In genomic region chr19:5773276-5773675, GRCh38 we compare ENCODE assay signal across 26 cellular contexts. TPM values are rescaled to one million over a fixed set of nuclear protein-coding genes. Genes with fewer than 3 reads are reported as not detected.
DNase-seq lines count a peak whose midpoint lies in the region; ATAC-seq and TF ChIP-seq lines count a peak whose summit lies in the region.
"Had no signal": no experiment of that assay in that cellular context is flagged by ENCODE, and none has a peak within 500 bp of the region (broad histone marks: within the 10 kb centered on the region; RNA-seq: fewer than 3 reads in every experiment).

No MANE protein-coding gene starts in this region.

- dilution Hi-C loops in IMR-90 (cut with HindIII; ENCODE audit: low sequenced_read_pairs, unreplicated experiment), result no loop called here

- TF ChIP-seq CTCF in IMR-90 (conservative IDR thresholded peaks at IDR 0.05; ENCODE audit: low read depth, low read length) (no peak), WERI-Rb-1 (IDR thresholded peaks at IDR 0.05; ENCODE audit: low read depth, low read length) (no peak), neural crest cell (conservative IDR thresholded peaks at IDR 0.05) (no peak)

- H3K9me3 ChIP-seq in BLaER1, result no peaks in the 10 kb centered on the region
- H3K9me3 ChIP-seq in IMR-90 (ENCODE audit: control insufficient read depth, insufficient read depth, low read length), result no peaks in the 10 kb centered on the region
- H3K9me3 ChIP-seq in WERI-Rb-1 (ENCODE audit: severe bottlenecking), result peaks cover 4% of the 10 kb centered on the region
- H3K9me3 ChIP-seq: adrenal gland, esophagus squamous epithelium, Peyer's patch, sigmoid colon, SJSA1, upper lobe of right lung had no signal

- ATAC-seq in IMR-90 (ENCODE audit: low read depth) (peak; percentile 12; the same call in 1 of the 2 replicates), HG02759 (IDR thresholded peaks at IDR 0.05; ENCODE audit: unreplicated experiment) (no peak)

- BruUV-seq in IMR-90 (replicated peaks; lab: Mats Ljungman, UMichigan), result no TSS peak

- H2BK15ac ChIP-seq in IMR-90 (ENCODE audit: low read depth, low read length), result peak overlapping the region; percentile 0; the same call in 2 of the 3 replicates

- H3K4me3 Mint-ChIP-seq in neural crest cell, result no peak overlapping the region
- H3K4me3 Mint-ChIP-seq: activated CD4-positive, alpha-beta T cell treated with anti-CD3 and anti-CD28 coated beads for 36 hours; nephron progenitor cell; T-helper 1 cell treated with Interleukin-12 subunit alpha and Interleukin-12 subunit beta and Interleukin-4 antibody, amounts not matched to agents 30 μg/mL and 1 μg/mL, for 36 hours had no signal

- peak overlapping the region; percentile 58 for H2BK120ac ChIP-seq in IMR-90 (ENCODE audit: low read depth, low read length)

- WGBS in IMR-90 (ENCODE audit: extremely low coverage in 2 of 2, insufficient read length in 1 of 2), 2 experiments, result 92% methylated on average over 2 of the region's 5 CpGs; no CpG with 5 or more reads in 1 of the 2 experiments

- H3K79me1 ChIP-seq in IMR-90 (ENCODE audit: low read depth in 1 of 2, low read length in 2 of 2), result no peaks in the 10 kb centered on the region

- no peak overlapping the region for H3K4me3 ChIP-seq in BLaER1
- H3K4me3 ChIP-seq in IMR-90 (ENCODE audit: insufficient read depth, low read depth, low read length), result no peak overlapping the region
- H3K4me3 ChIP-seq in WERI-Rb-1 (ENCODE audit: low read depth, low read length), result no peak overlapping the region
- H3K4me3 ChIP-seq: adrenal gland, esophagus squamous epithelium, GM12878, Peyer's patch, sigmoid colon, SJSA1, upper lobe of right lung had no signal

- peak overlapping the region; percentile 79 for H4K91ac ChIP-seq in IMR-90 (ENCODE audit: insufficient read depth, low read depth, low read length)

- no peaks in the 10 kb centered on the region for H4K20me1 ChIP-seq in BLaER1
- no peaks in the 10 kb centered on the region for H4K20me1 ChIP-seq in IMR-90 (ENCODE audit: insufficient read depth, low read length)

- H3K9me1 ChIP-seq in IMR-90 (ENCODE audit: insufficient read depth, low read length), result no peaks in the 10 kb centered on the region

- 0 out of 2 replicates have a peak overlapping the region, but pooled peaks have one; percentile 4 for H3K14ac ChIP-seq in IMR-90 (replicated peaks; ENCODE audit: low read depth, low read length)

- no peak overlapping the region for H3K18ac ChIP-seq in IMR-90 (ENCODE audit: low read depth, low read length)

- no peaks in the 10 kb centered on the region for H3K27me3 ChIP-seq in BLaER1
- H3K27me3 ChIP-seq in IMR-90 (ENCODE audit: control insufficient read depth, insufficient read depth, low read length), result no peaks in the 10 kb centered on the region
- no peaks in the 10 kb centered on the region for H3K27me3 ChIP-seq in WERI-Rb-1 (ENCODE audit: insufficient read depth, low read depth, severe bottlenecking)
- H3K27me3 ChIP-seq: adrenal gland, brain microvascular endothelial cell, Peyer's patch, sigmoid colon, SJSA1, upper lobe of right lung had no signal

- no peak for TF ChIP-seq POLR2A in IMR-90 (IDR thresholded peaks at IDR 0.05; ENCODE audit: low read depth, low read length)

- H2AK9ac ChIP-seq in IMR-90 (replicated peaks; ENCODE audit: low read depth, low read length, poor library complexity), result peak overlapping the region; percentile 12

- peak overlapping the region; percentile 75 for H3K4ac ChIP-seq in IMR-90 (ENCODE audit: low read depth, low read length)

- H2BK5ac ChIP-seq in IMR-90 (ENCODE audit: low read depth, low read length, poor library complexity, severe bottlenecking), result no peak overlapping the region

- no peaks in the 10 kb centered on the region for H3K36me3 ChIP-seq in BLaER1
- no peaks in the 10 kb centered on the region for H3K36me3 ChIP-seq in IMR-90 (ENCODE audit: control insufficient read depth, insufficient read depth, low read length)
- H3K36me3 ChIP-seq in WERI-Rb-1, result no peaks in the 10 kb centered on the region
- H3K36me3 ChIP-seq: adrenal gland, brain microvascular endothelial cell, esophagus squamous epithelium, Peyer's patch, sigmoid colon, SJSA1, upper lobe of right lung had no signal

- intact Hi-C loops in IMR-90 (cut with micrococcal nuclease), result loop anchor here (1.0 kb wide), 1 partner anchor 21 kb away; no protein-coding TSS in a partner anchor

- no peaks in the 10 kb centered on the region for H3K36me3 Mint-ChIP-seq in neural crest cell (ENCODE audit: low read depth)

- H2BK20ac ChIP-seq in IMR-90 (ENCODE audit: low read depth, low read length), result peak overlapping the region; percentile 79

- H3K4me2 ChIP-seq in BLaER1 (peak overlapping the region; percentile 40; the same call in 1 of the 2 replicates), IMR-90 (ENCODE audit: low read depth, low read length) (no peak overlapping the region)

- H4K8ac ChIP-seq in IMR-90 (ENCODE audit: low read depth in 2 of 2, low read length in 2 of 2), result peak overlapping the region; percentile 67 to 86; a peak in 2 of 4 replicates

- TF ChIP-seq RAD21 in IMR-90 (IDR thresholded peaks at IDR 0.05; ENCODE audit: low read length), result no peak

- peaks cover 39% of the 10 kb centered on the region for H3K4me1 ChIP-seq in BLaER1
- peaks cover 4% of the 10 kb centered on the region for H3K4me1 ChIP-seq in IMR-90 (ENCODE audit: control insufficient read depth, insufficient read depth, low read length)
- H3K4me1 ChIP-seq: adrenal gland, Peyer's patch, sigmoid colon, SJSA1, upper lobe of right lung had no signal

- DNase-seq in IMR-90, result no peak
- DNase-seq in WERI-Rb-1, result no peak
- no peak for DNase-seq in neural crest cell (ENCODE audit: low read depth, low spot score)
- no peak for DNase-seq in hepatic stellate cell (ENCODE audit: low spot score)
- no peak for DNase-seq in stimulated activated CD4-positive, alpha-beta T cell treated with anti-CD3 and anti-CD28 coated beads, Interleukin-4, amount 100 ng/mL, for 1 hour
- DNase-seq in SIG-M5 treated with dmso at 0.1 percent for 504 hours (lab: John Stamatoyannopoulos, UW; ENCODE audit: unreplicated experiment), result no peak
- DNase-seq: activated gamma-delta T cell, C1 segment of cervical spinal cord, esophagus squamous epithelium, left ventricle myocardium superior, upper lobe of right lung had no signal

- H3K23ac ChIP-seq in IMR-90 (ENCODE audit: low read depth, low read length), result no peak overlapping the region

- no peaks in the 10 kb centered on the region for H3K27me3 Mint-ChIP-seq in neural crest cell (ENCODE audit: low read depth)
- H3K27me3 Mint-ChIP-seq: activated CD4-positive, alpha-beta T cell treated with anti-CD3 and anti-CD28 coated beads for 36 hours had no signal

- H3K27ac Mint-ChIP-seq in neural crest cell (ENCODE audit: unreplicated experiment), result peak overlapping the region; percentile 30
- H3K27ac Mint-ChIP-seq: activated CD4-positive, alpha-beta T cell treated with anti-CD3 and anti-CD28 coated beads for 36 hours; nephron progenitor cell; T-helper 1 cell treated with Interleukin-12 subunit alpha and Interleukin-12 subunit beta and Interleukin-4 antibody, amounts not matched to agents 30 μg/mL and 1 μg/mL, for 36 hours had no signal

- no peak overlapping the region for H3K56ac ChIP-seq in IMR-90 (ENCODE audit: extremely low read depth, insufficient read depth, low read length)

- H2AFZ ChIP-seq in IMR-90 (replicated peaks; ENCODE audit: low read length, poor library complexity), result peak overlapping the region; percentile 1

- no peak overlapping the region for H2AK5ac ChIP-seq in IMR-90 (ENCODE audit: low read depth, low read length)

- H3K9me3 Mint-ChIP-seq in neural crest cell, result no peaks in the 10 kb centered on the region
- H3K9me3 Mint-ChIP-seq: nephron progenitor cell; T-helper 1 cell treated with Interleukin-12 subunit alpha and Interleukin-12 subunit beta and Interleukin-4 antibody, amounts not matched to agents 30 μg/mL and 1 μg/mL, for 36 hours had no signal

- H3K4me1 Mint-ChIP-seq in neural crest cell, result no peaks in the 10 kb centered on the region
- H3K4me1 Mint-ChIP-seq: activated CD4-positive, alpha-beta T cell treated with anti-CD3 and anti-CD28 coated beads for 36 hours; nephron progenitor cell had no signal

- no peak overlapping the region for H3K9ac ChIP-seq in BLaER1
- H3K9ac ChIP-seq in IMR-90 (ENCODE audit: low read depth, low read length), result no peak overlapping the region

- POLR2A ChIA-PET in IMR-90 (lab: Charles Lee; ENCODE audit: unreplicated experiment), result no interaction called here

- no peak overlapping the region; the same call in 1 of the 2 replicates for H4K5ac ChIP-seq in IMR-90 (ENCODE audit: low read depth, low read length)

- H3K27ac ChIP-seq in BLaER1 (no peak overlapping the region), IMR-90 (ENCODE audit: insufficient read depth, low read length) (no peak overlapping the region), WERI-Rb-1 (peak overlapping the region; percentile 46)
- H3K27ac ChIP-seq: adrenal gland, brain microvascular endothelial cell, esophagus squamous epithelium, Peyer's patch, sigmoid colon, SJSA1, upper lobe of right lung had no signal

- in situ Hi-C loops in IMR-90 (cut with MboI; ENCODE audit: low sequenced_read_pairs), result no loop called here

- CTCF ChIA-PET in IMR-90 (lab: Yijun Ruan, JAX), result interaction anchor here (0.6 kb wide), 1 partner anchor 30 kb away, joined by 4 read pairs; no protein-coding TSS in a partner anchor

RNA-seq across cellular contexts. Expression of gene PRR22, which starts 11.3 kb away (rescaled TPM):
- 0.28 TPM in 1 of 2 replicates, not detected in the other for total RNA-seq in IMR-90 (2012; rRNA removed)
- 0.92 and 1.6 TPM in 2 replicates for polyA plus RNA-seq in IMR-90 (2012; rRNA removed)
- polyA plus RNA-seq in IMR-90 (2012; cell fraction: cytosol; rRNA removed), result 0.21 and 0.41 TPM in 2 replicates
- polyA plus RNA-seq in IMR-90 (2012; cell fraction: nucleus; rRNA removed; ENCODE audit: low replicate concordance), result 4.7 and 15.1 TPM in 2 replicates
- total RNA-seq in neural crest cell, result 6.7 and 6.8 TPM in 2 replicates

RNA-seq across cellular contexts. Expression of gene DUS3L, which starts 17.7 kb away (rescaled TPM):
- total RNA-seq in IMR-90 (2012; rRNA removed), result 12.4 and 14.2 TPM in 2 replicates
- 21.3 and 25.6 TPM in 2 replicates for polyA plus RNA-seq in IMR-90 (2012; rRNA removed)
- polyA plus RNA-seq in IMR-90 (2012; cell fraction: cytosol; rRNA removed), result 18.7 and 45.2 TPM in 2 replicates
- polyA plus RNA-seq in IMR-90 (2012; cell fraction: nucleus; rRNA removed; ENCODE audit: low replicate concordance), result 102 and 228 TPM in 2 replicates
- 65.1 and 67.2 TPM in 2 replicates for total RNA-seq in neural crest cell

RNA-seq across cellular contexts. Expression of gene NRTN, which starts 31.6 kb away (rescaled TPM):
- total RNA-seq in IMR-90 (2012; rRNA removed) (0.18 TPM in 1 of 2 replicates, not detected in the other), neural crest cell (4.4 and 4.8 TPM in 2 replicates)
- polyA plus RNA-seq in IMR-90 (2012; rRNA removed), result 0.17 and 0.37 TPM in 2 replicates
- 0.51 and 0.63 TPM in 2 replicates for polyA plus RNA-seq in IMR-90 (2012; cell fraction: cytosol; rRNA removed)
- polyA plus RNA-seq in IMR-90 (2012; cell fraction: nucleus; rRNA removed; ENCODE audit: low replicate concordance), result 0.11 and 0.35 TPM in 2 replicates
- total RNA-seq: frontal cortex, GM12878 had no signal
- polyA plus RNA-seq: GM12878 had no signal

RNA-seq across cellular contexts. Expression of gene CATSPERD, which starts 52.8 kb away (rescaled TPM):
- total RNA-seq in IMR-90 (2012; rRNA removed), result not detected in 2 replicates
- not detected in 2 replicates for polyA plus RNA-seq in IMR-90 (2012; rRNA removed)
- polyA plus RNA-seq in IMR-90 (2012; cell fraction: cytosol; rRNA removed), result not detected in 2 replicates
- polyA plus RNA-seq in IMR-90 (2012; cell fraction: nucleus; rRNA removed; ENCODE audit: low replicate concordance), result not detected in 2 replicates
- total RNA-seq in neural crest cell, result not detected in 2 replicates
- total RNA-seq: activated CD4-positive, alpha-beta T cell treated with anti-CD3 and anti-CD28 coated beads for 36 hours; adrenal gland; Daoy; left ventricle myocardium superior; mononuclear cell; Peyer's patch; posterior vena cava; sigmoid colon; SJSA1; upper lobe of right lung had no signal
- polyA plus RNA-seq: adrenal gland, sigmoid colon had no signal

RNA-seq across cellular contexts. Expression of gene LONP1, which starts 53.3 kb away (rescaled TPM):
- total RNA-seq in IMR-90 (2012; rRNA removed) (64.2 and 70.3 TPM in 2 replicates), neural crest cell (89.9 and 93.2 TPM in 2 replicates)
- polyA plus RNA-seq in IMR-90 (2012; rRNA removed), result 90.9 and 93.2 TPM in 2 replicates
- 75.7 and 144 TPM in 2 replicates for polyA plus RNA-seq in IMR-90 (2012; cell fraction: cytosol; rRNA removed)
- 158 and 371 TPM in 2 replicates for polyA plus RNA-seq in IMR-90 (2012; cell fraction: nucleus; rRNA removed; ENCODE audit: low replicate concordance)
